28 cellular contexts compared by ENCODE assay signal in genomic region chr15:67558502-67558901, GRCh38.
"Had no signal": no experiment of that assay in that cellular context is flagged by ENCODE, and none has a peak within 500 bp of the region (broad histone marks: within the 10 kb centered on the region; RNA-seq: fewer than 3 reads in every experiment).

No MANE protein-coding gene starts in this region.

- H3K9ac ChIP-seq: parathyroid adenoma had no signal

- H3K4me3 ChIP-seq: cardiac muscle cell, coronary artery, right atrium auricular region, suprapubic skin, tibial artery, upper lobe of right lung had no signal

- DNase-seq: activated CD4-positive, alpha-beta T cell treated with anti-CD3 and anti-CD28 coated beads for 48 hours; activated CD4-positive, alpha-beta T cell treated with anti-CD3 and anti-CD28 coated beads, Interleukin-2, amount 50 U/mL, for 48 hours; activated CD4-positive, CD25-positive, alpha-beta regulatory T cell; activated CD8-positive, alpha-beta memory T cell treated with anti-CD3 and anti-CD28 coated beads for 24 hours; activated effector memory CD4-positive, alpha-beta T cell treated with Interleukin-2 at 50 U/mL for 16 hours; activated naive CD4-positive, alpha-beta T cell treated with Interleukin-2 at 50 U/mL for 16 hours; anterior cingulate cortex; foreskin keratinocyte; kidney; left colon; mammary epithelial cell; midbrain; naive thymus-derived CD4-positive, alpha-beta T cell; occipital lobe; stimulated activated naive CD4-positive, alpha-beta T cell; T-cell; tibial artery; upper lobe of right lung had no signal

- H3K27me3 ChIP-seq: cardiac muscle cell, foreskin keratinocyte, right atrium auricular region, suprapubic skin, tibial artery, upper lobe of right lung had no signal

- H3K36me3 ChIP-seq: cardiac muscle cell, right atrium auricular region, upper lobe of right lung had no signal

- H3K4me3 Mint-ChIP-seq: activated naive CD8-positive, alpha-beta T cell; naive thymus-derived CD4-positive, alpha-beta T cell; neural crest cell; T-cell; T-helper 2 cell treated with Interferon-gamma antibody and Interleukin-4, amounts not matched to agents 5 μg/mL and 100 μg/mL, for 36 hours had no signal

- H3K27me3 Mint-ChIP-seq: activated naive CD8-positive, alpha-beta T cell; brain; naive thymus-derived CD4-positive, alpha-beta T cell; T-cell had no signal

- H3K4me1 ChIP-seq: foreskin keratinocyte, right atrium auricular region, suprapubic skin, tibial artery, upper lobe of right lung had no signal

- ATAC-seq: esophagus mucosa; foreskin keratinocyte; left colon; naive thymus-derived CD4-positive, alpha-beta T cell; T-cell; upper lobe of right lung had no signal

- H2AFZ ChIP-seq: parathyroid adenoma had no signal

- H3K9me3 ChIP-seq: suprapubic skin, tibial artery, upper lobe of right lung had no signal

- H3K27ac ChIP-seq: cardiac muscle cell, coronary artery, foreskin keratinocyte, parathyroid adenoma, right atrium auricular region, suprapubic skin, tibial artery, upper lobe of right lung had no signal

- H3K27ac Mint-ChIP-seq: activated naive CD8-positive, alpha-beta T cell; T-cell; T-helper 2 cell treated with Interferon-gamma antibody and Interleukin-4, amounts not matched to agents 5 μg/mL and 100 μg/mL, for 36 hours had no signal
